ENCODE assay signal across 9 cellular contexts in the genomic region with DNA sequence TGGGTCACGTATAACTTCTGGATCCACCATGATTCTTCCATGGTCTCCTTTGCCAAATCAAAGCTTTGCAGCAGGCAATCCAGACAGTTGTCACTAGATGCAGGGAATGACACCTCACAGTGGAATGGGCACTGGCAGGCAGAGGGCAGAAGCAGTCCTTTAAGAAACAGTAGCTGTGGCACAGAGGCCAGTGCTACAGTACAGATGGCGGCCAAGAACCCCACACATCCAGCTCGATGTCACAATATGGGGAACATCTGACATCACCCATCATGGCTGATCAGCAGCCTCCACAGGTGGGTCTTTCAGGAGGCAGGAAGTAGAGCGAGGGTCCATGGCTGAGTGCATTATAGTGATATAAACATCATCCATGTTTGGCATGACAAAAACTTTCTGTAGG. TPM values are rescaled to one million over a fixed set of nuclear protein-coding genes. Genes with fewer than 3 reads are reported as not detected.
DNase-seq lines count a peak whose midpoint lies in the region; ATAC-seq, FAIRE-seq and TF ChIP-seq lines count a peak whose summit lies in the region.
"Had no signal": no experiment of that assay in that cellular context is flagged by ENCODE, and none has a peak within 500 bp of the region (broad histone marks: within the 10 kb centered on the region; RNA-seq: fewer than 3 reads in every experiment).

No MANE protein-coding gene starts in this region.

- H3K27ac Mint-ChIP-seq in GM23338, result no peak overlapping the region

- WGBS in HepG2 (ENCODE audit: low lambda C conversion rate), result 99% methylated on average over 4 of the region's 4 CpGs

- FAIRE-seq in HepG2 (lab: Jason Lieb, UNC), result no peak

- H3K36me3 ChIP-seq in BE2C (peaks cover 43% of the 10 kb centered on the region), GM23338 (ENCODE audit: insufficient read depth) (no peaks in the 10 kb centered on the region), HepG2 (replicated peaks in 1 of 2; ENCODE audit: control insufficient read depth in 1 of 2, insufficient read depth in 2 of 2, low read length in 2 of 2) (peaks cover 3 to 18% of the 10 kb centered on the region in 2 experiments)

- no TSS peak for BruUV-seq in HepG2 (replicated peaks; lab: Mats Ljungman, UMichigan)

- H3K4me2 ChIP-seq in GM23338 (no peak overlapping the region), HepG2 (ENCODE audit: low read depth, low read length) (no peak overlapping the region)

- H3K4me1 ChIP-seq in BE2C (peaks cover 29% of the 10 kb centered on the region), GM23338 (ENCODE audit: insufficient read depth) (peaks cover 11% of the 10 kb centered on the region), HepG2 (ENCODE audit: insufficient read depth, low read length) (peaks cover 78% of the 10 kb centered on the region)

- peaks cover 29% of the 10 kb centered on the region for H3K36me3 Mint-ChIP-seq in GM23338 (ENCODE audit: low read depth)

- no peaks in the 10 kb centered on the region for H3K9me3 ChIP-seq in BE2C
- H3K9me3 ChIP-seq in HepG2 (ENCODE audit: low read length), result no peaks in the 10 kb centered on the region

- H3K4me1 Mint-ChIP-seq in GM23338, result peaks cover 28% of the 10 kb centered on the region

- CTCF ChIA-PET in HepG2 (lab: Yijun Ruan, JAX; ENCODE audit: low intra/inter-chr PET ratio, low total read pairs), result interaction anchor here (1.2 kb wide), 1 partner anchor 133 kb away, joined by 3 read pairs; no protein-coding TSS in a partner anchor

- H3K4me3 ChIP-seq in BE2C (ENCODE audit: low read depth, low read length) (no peak overlapping the region), GM23338 (no peak overlapping the region), HepG2 (replicated peaks in 1 of 3; ENCODE audit: insufficient read depth in 1 of 3, low read depth in 2 of 3, low read length in 3 of 3) (no peak overlapping the region)

- H3K27me3 ChIP-seq in BE2C, result no peaks in the 10 kb centered on the region
- no peaks in the 10 kb centered on the region for H3K27me3 ChIP-seq in GM23338 (ENCODE audit: insufficient read depth)
- no peaks in the 10 kb centered on the region; a peak in 1 of 5 replicates for H3K27me3 ChIP-seq in HepG2 (ENCODE audit: control insufficient read depth in 1 of 2, insufficient read depth in 2 of 2, low read length in 2 of 2)

- H3F3A ChIP-seq in GM23338 (replicated peaks; ENCODE audit: low read depth), result peaks cover 24% of the 10 kb centered on the region; the same call in 1 of the 2 replicates

- in situ Hi-C loops in HepG2 (cut with HindIII; ENCODE audit: extremely low pct_ligation_motif_present, low pct_unique_long_range_greater_than_20kb), result loop anchor here (5.0 kb wide), 2 partner anchors 34 to 114 kb away; a partner anchor contains a TSS

- ATAC-seq in GM23338 (no peak), HepG2 (no peak), HG03442 (IDR thresholded peaks at IDR 0.05; ENCODE audit: unreplicated experiment) (no peak)

- no peaks in the 10 kb centered on the region for H3K79me2 ChIP-seq in GM23338 (replicated peaks; ENCODE audit: insufficient read depth)
- peaks cover 20% of the 10 kb centered on the region for H3K79me2 ChIP-seq in HepG2 (ENCODE audit: insufficient read depth, low read length)

- TF ChIP-seq POLR2A in HepG2 (IDR thresholded peaks at IDR 0.05; ENCODE audit: insufficient read depth in 1 of 2, low read depth in 2 of 2, low read length in 2 of 2) (peak in 1 of 2 experiments; percentile 43; a peak in 1 of 4 replicates), erythroblast (IDR thresholded peaks at IDR 0.05; ENCODE audit: low read length) (no peak)

- TF ChIP-seq RAD21 in HepG2 (CRISPR knock-in tag; IDR thresholded peaks at IDR 0.05), result no peak

- H4K20me1 ChIP-seq in GM23338 (replicated peaks; ENCODE audit: insufficient read depth), result no peaks in the 10 kb centered on the region
- no peaks in the 10 kb centered on the region for H4K20me1 ChIP-seq in HepG2 (ENCODE audit: insufficient read depth, low read length)

- H2AFZ ChIP-seq in GM23338 (no peak overlapping the region), HepG2 (ENCODE audit: low read length) (no peak overlapping the region)

- no peaks in the 10 kb centered on the region for H3K9me2 ChIP-seq in GM23338 (ENCODE audit: insufficient read depth)

- 0 out of 3 replicates have a peak overlapping the region, but pooled peaks have one; percentile 0 for H3K4me3 Mint-ChIP-seq in GM23338

- H3K27ac ChIP-seq in GM23338 (ENCODE audit: low read depth) (peak overlapping the region; percentile 85), HepG2 (ENCODE audit: extremely low read length, insufficient read depth, low read length) (peak overlapping the region; percentile 88)

- intact Hi-C loops in HepG2 (cut with micrococcal nuclease; ENCODE audit: unreplicated experiment), result loop anchor here (5.0 kb wide), 2 partner anchors 114 to 134 kb away; a partner anchor contains a TSS

- TF ChIP-seq CTCF in BE2C (IDR thresholded peaks at IDR 0.05; ENCODE audit: low read depth, low read length), result peak; percentile 37
- peak in 1 of 2 experiments; percentile 36; a peak in 2 of 4 replicates for TF ChIP-seq CTCF in GM23338 (conservative IDR thresholded peaks at IDR 0.05; ENCODE audit: low read depth in 2 of 2)
- peak; percentile 49 for TF ChIP-seq CTCF in HepG2 (CRISPR knock-in tag; IDR thresholded peaks at IDR 0.05)

- DNase-seq in BE2C (no peak), GM23338 (ENCODE audit: low spot score) (peak; percentile 14), UCSD-AML1 (lab: John Stamatoyannopoulos, UW; ENCODE audit: unreplicated experiment) (peak; percentile 40), HepG2 (ENCODE audit: low spot score) (no peak), erythroblast (lab: John Stamatoyannopoulos, UW) (no peak), SK-N-DZ (ENCODE audit: low spot score) (no peak), NCI-H510A treated with DMSO at 0.1 percent for 48 hours (lab: John Stamatoyannopoulos, UW) (no peak)

- H3K27me3 Mint-ChIP-seq in GM23338 (ENCODE audit: insufficient read depth, low read depth, poor library complexity), result peaks cover 10% of the 10 kb centered on the region

- POLR2A ChIA-PET in HepG2 (lab: Yijun Ruan, JAX), result interaction anchor here (0.9 to 7.1 kb wide), 11 partner anchors 7 to 138 kb away, joined by 3 to 138 read pairs (median 5); a partner anchor contains a TSS

- no peak; a peak in 1 of 4 replicates for TF ChIP-seq EP300 in HepG2 (IDR thresholded peaks at IDR 0.05; ENCODE audit: low read depth in 2 of 2, low read length in 2 of 2)
- no peak for TF ChIP-seq EP300 in HepG2 (CRISPR knock-in tag; IDR thresholded peaks at IDR 0.05; ENCODE audit: borderline replicate concordance)

- no peaks in the 10 kb centered on the region; the same call in 2 of the 3 replicates for H3K9me3 Mint-ChIP-seq in GM23338
- H3K9me3 Mint-ChIP-seq: T-helper 1 cell treated with Interleukin-12 subunit alpha and Interleukin-12 subunit beta and Interleukin-4 antibody, amounts not matched to agents 30 μg/mL and 1 μg/mL, for 36 hours had no signal

- H3K9ac ChIP-seq in HepG2 (ENCODE audit: insufficient read depth, low read depth, low read length), result no peak overlapping the region

TF ChIP-seq in GM23338, 12 proteins besides CTCF, POLR2A, EP300 and RAD21 (continues in another document):
- TF ChIP-seq ZNF114 (CRISPR knock-in tag; IDR thresholded peaks at IDR 0.05), result no peak
- 0 out of 2 replicates have a peak, but pooled peaks have one; percentile 28 for TF ChIP-seq CREB1 (CRISPR knock-in tag; IDR thresholded peaks at IDR 0.05; ENCODE audit: low read depth)

TF ChIP-seq in HepG2, 621 proteins besides CTCF, POLR2A, EP300 and RAD21 (continues in another document):
- no peak for TF ChIP-seq ONECUT2 (CRISPR knock-in tag; IDR thresholded peaks at IDR 0.05)
- TF ChIP-seq ZNF678 (CRISPR knock-in tag; IDR thresholded peaks at IDR 0.05), result no peak
- TF ChIP-seq, protein P1, sequence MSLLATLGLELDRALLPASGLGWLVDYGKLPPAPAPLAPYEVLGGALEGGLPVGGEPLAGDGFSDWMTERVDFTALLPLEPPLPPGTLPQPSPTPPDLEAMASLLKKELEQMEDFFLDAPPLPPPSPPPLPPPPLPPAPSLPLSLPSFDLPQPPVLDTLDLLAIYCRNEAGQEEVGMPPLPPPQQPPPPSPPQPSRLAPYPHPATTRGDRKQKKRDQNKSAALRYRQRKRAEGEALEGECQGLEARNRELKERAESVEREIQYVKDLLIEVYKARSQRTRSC (CRISPR knock-in tag; IDR thresholded peaks at IDR 0.05; ENCODE audit: low read depth), result no peak
- 0 out of 2 replicates have a peak, but pooled peaks have one; percentile 36 for TF ChIP-seq NRL (CRISPR knock-in tag; IDR thresholded peaks at IDR 0.05; ENCODE audit: borderline replicate concordance)
- 0 out of 2 replicates have a peak, but pooled peaks have one; percentile 39 for TF ChIP-seq ZNF891 (CRISPR knock-in tag; IDR thresholded peaks at IDR 0.05)

RNA-seq across cellular contexts. Expression of a gene that starts 18.8 kb away (rescaled TPM):
- 8.9 TPM for polyA plus RNA-seq in BE2C (2012; ENCODE audit: insufficient read depth, insufficient read length, low read depth)
- total RNA-seq in GM23338 (2014; rRNA removed; shearing (Covaris generic)), result 4.1 and 5.9 TPM in 2 replicates
- polyA plus RNA-seq in GM23338 (2016; fragmentation: Nextera tagmentation; extraction: Ambion mirVana) (4.2 and 7.5 TPM in 2 replicates), HepG2 (2011; rRNA removed) (12.7 and 15.7 TPM in 2 replicates)
- 4.1 and 6.0 TPM in 2 replicates for total RNA-seq in HepG2 (2016; rRNA removed; fragmentation: Illumina TruSeq; extraction: Trizol)
- total RNA-seq in HepG2 (2016; cell fraction: cytosol; rRNA removed; fragmentation: Illumina TruSeq; extraction: Trizol; ENCODE audit: low read depth), result 3.0 and 3.8 TPM in 2 replicates
- total RNA-seq in HepG2 (2016; cell fraction: insoluble cytoplasmic fraction; rRNA removed; fragmentation: Illumina TruSeq; extraction: Trizol), result 3.2 and 7.0 TPM in 2 replicates
- total RNA-seq in HepG2 (2016; cell fraction: membrane; rRNA removed; fragmentation: Illumina TruSeq; extraction: Trizol), result 4.2 and 4.8 TPM in 2 replicates
- total RNA-seq in HepG2 (2016; cell fraction: nucleus; rRNA removed; fragmentation: Illumina TruSeq; extraction: Trizol), result 10.8 and 12.6 TPM in 2 replicates
- polyA plus RNA-seq in HepG2 (2011; cell fraction: cytosol; rRNA removed), result 9.1 and 10.3 TPM in 2 replicates
- 32.7 and 33.0 TPM in 2 replicates for polyA plus RNA-seq in HepG2 (2011; cell fraction: nucleus; rRNA removed)
- polyA plus RNA-seq in HepG2 (2012), result 20.8 and 22.2 TPM in 2 replicates
- 2.9 and 3.1 TPM in 2 replicates for polyA plus RNA-seq in HepG2 (2016; cell fraction: cytosol; fragmentation: Illumina TruSeq; extraction: Trizol; ENCODE audit: low read depth)
- polyA plus RNA-seq in HepG2 (2016; cell fraction: insoluble cytoplasmic fraction; fragmentation: Illumina TruSeq; extraction: Trizol; ENCODE audit: low read depth), result 3.3 and 3.6 TPM in 2 replicates
- polyA plus RNA-seq in HepG2 (2016; cell fraction: membrane; fragmentation: Illumina TruSeq; extraction: Trizol; ENCODE audit: low read depth), result 3.4 and 3.6 TPM in 2 replicates
- 11.5 and 12.4 TPM in 2 replicates for polyA plus RNA-seq in HepG2 (2016; cell fraction: nucleus; fragmentation: Illumina TruSeq; extraction: Trizol; ENCODE audit: insufficient read depth, low read depth)
- polyA minus RNA-seq in HepG2 (2011; rRNA and poly(A)+ RNA removed; ENCODE audit: low replicate concordance), result 10.5 and 30.9 TPM in 2 replicates
- 13.3 and 18.1 TPM in 2 replicates for polyA minus RNA-seq in HepG2 (2011; cell fraction: cytosol; rRNA and poly(A)+ RNA removed)
- polyA minus RNA-seq in HepG2 (2011; cell fraction: nucleus; rRNA and poly(A)+ RNA removed), result 48.8 and 61.2 TPM in 2 replicates
- polyA plus RNA-seq in SK-N-DZ (2014; cell fraction: cytosol; rRNA removed), result 1.5 and 3.0 TPM in 2 replicates
- 1.6 and 3.3 TPM in 2 replicates for polyA plus RNA-seq in SK-N-DZ (2014; cell fraction: nucleus; rRNA removed)

Comparison
In these comparisons a context has a peak if more than half of its experiments do, and no peak if none do; other contexts are left out.
1. DNase-seq: peak in GM23338 (single experiment) and UCSD-AML1 (single experiment); none in BE2C (single experiment), HepG2 (single experiment), erythroblast (0 of 2), SK-N-DZ (single experiment) and NCI-H510A treated with DMSO at 0.1 percent for 48 hours (single experiment).